ENCODE assay signal across 9 cellular contexts in genomic region chrX:12452268-12452667, GRCh38.
"Had no signal": no experiment of that assay in that cellular context is flagged by ENCODE, and none has a peak within 500 bp of the region (broad histone marks: within the 10 kb centered on the region; RNA-seq: fewer than 3 reads in every experiment).

No MANE protein-coding gene starts in this region.

- H3K4me3 ChIP-seq: GM23338 had no signal

- H3K4me2 ChIP-seq: GM23338 had no signal

- H3K4me1 Mint-ChIP-seq: GM23338, H9, IgD-negative memory B cell had no signal

- DNase-seq: H9, HFFc6, KG1 had no signal

- H3K9me3 Mint-ChIP-seq: GM23338, HFFc6, IgD-negative memory B cell had no signal

- ATAC-seq: GM23338, HCT116 had no signal

- H3K27ac ChIP-seq: HL-60 had no signal

- H3K27me3 Mint-ChIP-seq: IgD-negative memory B cell had no signal

- H3K27ac Mint-ChIP-seq: GM23338, H9, HFFc6, IgD-negative memory B cell had no signal

- FAIRE-seq: H1, H54 had no signal

- H3K4me3 Mint-ChIP-seq: GM23338, H9, HFFc6, IgD-negative memory B cell had no signal

- H3K36me3 Mint-ChIP-seq: IgD-negative memory B cell had no signal
